In genomic region chr6:34665019-34665418, GRCh38 we compare ENCODE assay signal across 2 cellular contexts.
TF ChIP-seq lines count a peak whose summit lies in the region.

No MANE protein-coding gene starts in this region.

TF ChIP-seq in A549, 52 proteins besides CTCF, POLR2A, EP300 and RAD21 (continued from another document):
- TF ChIP-seq ATOH8 (CRISPR knock-in tag; IDR thresholded peaks at IDR 0.05; ENCODE audit: low read depth) (no peak), ELK1 (IDR thresholded peaks at IDR 0.05; ENCODE audit: low read depth, low read length) (no peak), FOSL2 (IDR thresholded peaks at IDR 0.05) (no peak), FOSL2 (CRISPR knock-in tag; IDR thresholded peaks at IDR 0.05) (no peak), ESRRA (IDR thresholded peaks at IDR 0.05; ENCODE audit: borderline replicate concordance, low read length) (no peak), POLR2AphosphoS2 (conservative IDR thresholded peaks at IDR 0.05; ENCODE audit: low read length) (no peak), HDAC2 (IDR thresholded peaks at IDR 0.05) (no peak), MYC (IDR thresholded peaks at IDR 0.05; ENCODE audit: borderline replicate concordance, low read length) (no peak), HEYL (CRISPR knock-in tag; IDR thresholded peaks at IDR 0.05) (no peak), E2F6 (IDR thresholded peaks at IDR 0.05; ENCODE audit: borderline replicate concordance, low read depth) (no peak), CBX2 (IDR thresholded peaks at IDR 0.05; ENCODE audit: borderline replicate concordance, low read depth) (no peak), TFCP2L1 (CRISPR knock-in tag; IDR thresholded peaks at IDR 0.05) (no peak), HMGXB4 (CRISPR knock-in tag; IDR thresholded peaks at IDR 0.05; ENCODE audit: borderline replicate concordance) (no peak)

TF ChIP-seq in HCT116, 20 proteins besides CTCF, POLR2A, EP300 and RAD21 (continued from another document):
- TF ChIP-seq EGR1 (IDR thresholded peaks at IDR 0.05; ENCODE audit: low read depth) (no peak), ATF3 (IDR thresholded peaks at IDR 0.05) (no peak), JUND (IDR thresholded peaks at IDR 0.05) (no peak), CBX3 (IDR thresholded peaks at IDR 0.05; ENCODE audit: low read depth) (no peak), ZFX (IDR thresholded peaks at IDR 0.05) (no peak), ELF1 (IDR thresholded peaks at IDR 0.05; ENCODE audit: borderline replicate concordance, low read depth) (no peak), SRF (IDR thresholded peaks at IDR 0.05; ENCODE audit: low read depth) (no peak), EZH2phosphoT487 (IDR thresholded peaks at IDR 0.05; ENCODE audit: borderline replicate concordance) (no peak), POLR2AphosphoS5 (IDR thresholded peaks at IDR 0.05; ENCODE audit: low read depth, low read length) (no peak), REST (IDR thresholded peaks at IDR 0.05; ENCODE audit: low read depth) (no peak)
TF ChIP-seq in HCT116: peak in this region for 0.
